In the genomic region with DNA sequence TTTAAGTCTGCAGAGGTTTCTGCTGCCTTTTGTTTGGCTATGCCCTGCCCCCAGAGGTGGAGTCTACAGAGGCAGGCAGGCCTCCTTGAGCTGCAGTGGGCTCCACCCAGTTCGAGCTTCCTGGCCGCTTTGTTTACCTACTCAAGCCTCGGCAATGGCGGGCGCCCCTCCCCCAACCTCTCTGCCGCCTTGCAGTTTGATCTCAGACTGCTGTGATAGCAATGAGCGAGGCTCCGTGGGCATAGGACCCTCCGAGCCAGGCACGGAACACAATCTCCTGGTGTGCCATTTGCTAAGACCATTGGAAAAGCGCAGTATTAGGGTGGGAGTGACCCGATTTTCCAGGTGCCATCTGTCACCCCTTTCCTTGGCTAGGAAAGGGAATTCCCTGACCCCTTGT, we compare ENCODE assay signal across 19 cellular contexts. TPM values are rescaled to one million over a fixed set of nuclear protein-coding genes. Genes with fewer than 3 reads are reported as not detected.
"Had no signal": no experiment of that assay in that cellular context is flagged by ENCODE, and none has a peak within 500 bp of the region (broad histone marks: within the 10 kb centered on the region; RNA-seq: fewer than 3 reads in every experiment).

No MANE protein-coding gene starts in this region.

RNA-seq across cellular contexts. Expression of a gene that starts 47.2 kb away (rescaled TPM):
- total RNA-seq: activated naive CD4-positive, alpha-beta T cell treated with anti-CD3 and anti-CD28 coated beads for 36 hours; activated naive CD4-positive, alpha-beta T cell treated with anti-CD3 and anti-CD28 coated beads, Interleukin-2, amount 50 U/mL, for 72 hours; activated naive CD8-positive, alpha-beta T cell treated with anti-CD3 and anti-CD28 coated beads for 36 hours; activated naive CD8-positive, alpha-beta T cell treated with anti-CD3 and anti-CD28 coated beads, Interleukin-2, amount 10 ng/mL, durations not matched to agents 7 days and 5 days; activated T-cell treated with anti-CD3 and anti-CD28 coated beads, Interleukin-2, amount 50 U/mL, for 4 hours; activated T-cell treated with anti-CD3 and anti-CD28 coated beads, Interleukin-2, amount 50 U/mL, for 72 hours; activated T-helper 1 cell treated with anti-CD3 and anti-CD28 coated beads, Interleukin-12 subunit alpha, Interleukin-12 subunit beta, Interleukin-2, Interleukin-4 antibody, amounts not matched to agents 30 ng/mL and 10 ng/mL and 1 ng/mL, durations not matched to agents 14 hours and 24 hours and 36 hours; activated T-helper 17 cell treated with anti-CD3 and anti-CD28 coated beads, Interleukin-2, amount 50 U/mL, for 72 hours; activated T-helper 2 cell treated with anti-CD3 and anti-CD28 coated beads, Interferon-gamma antibody, Interleukin-2, Interleukin-4, amounts not matched to agents 10 μg/mL and 5 μg/mL and 100 μg/mL, durations not matched to agents 14 hours and 24 hours and 36 hours; adrenal gland; aorta; ascending aorta; astrocyte; body of pancreas; breast epithelium; bronchial epithelial cell; cardiac muscle cell; cardiac septum; cerebellum had no signal
